ENCODE assay signal across 8 cellular contexts in genomic region chr17:68035523-68036303, GRCh38. TPM values are rescaled to one million over a fixed set of nuclear protein-coding genes. Genes with fewer than 3 reads are reported as not detected.
DNase-seq lines count a peak whose midpoint lies in the region; ATAC-seq and TF ChIP-seq lines count a peak whose summit lies in the region.

TSS of gene KPNA2 (plus strand) at chr17:68035735. CDS start at chr17:68037133, 1,398 bp downstream.

- no peaks in the 10 kb centered on the region for H3F3A ChIP-seq in smooth muscle cell (ENCODE audit: low read depth)

- peaks cover 7% of the 10 kb centered on the region for H4K20me1 ChIP-seq in smooth muscle cell (ENCODE audit: low read depth)

- peak within 1 kb of the TSS; percentile 79 for H2AFZ ChIP-seq in smooth muscle cell (ENCODE audit: low read depth)

- H3K4me3 Mint-ChIP-seq in activated B cell treated with CpG ODN at 0.5 μM for 24 hours (peak within 1 kb of the TSS; percentile 93), immature natural killer cell (peak within 1 kb of the TSS; percentile 86 to 95 (median 92))

- DNase-seq in AG09309 (ENCODE audit: low read depth), result peak; percentile 92
- DNase-seq in NCI-H345 (lab: John Stamatoyannopoulos, UW), result peak; percentile 98
- DNase-seq in activated B cell treated with CpG ODN at 0.5 μM for 24 hours, result peak; percentile 80
- DNase-seq in cardiac fibroblast (ENCODE audit: low read depth in 2 of 2), result peak; percentile 99
- DNase-seq in immature natural killer cell, result peak; percentile 94 to 96 (median 95)
- DNase-seq in smooth muscle cell (lab: John Stamatoyannopoulos, UW; ENCODE audit: unreplicated experiment), result peak; percentile 83

- no peak for TF ChIP-seq CTCF in AG09309 (IDR thresholded peaks at IDR 0.05; ENCODE audit: control insufficient read depth, insufficient read depth, low read depth, low read length, missing control alignments)
- TF ChIP-seq CTCF in activated B cell treated with CpG ODN at 0.5 μM for 24 hours (IDR thresholded peaks at IDR 0.05), result no peak
- TF ChIP-seq CTCF in cardiac fibroblast (IDR thresholded peaks at IDR 0.05; ENCODE audit: low read depth, low read length), result no peak
- no peak for TF ChIP-seq CTCF in smooth muscle cell (IDR thresholded peaks at IDR 0.05; ENCODE audit: borderline replicate concordance, insufficient read depth, poor library complexity, severe bottlenecking)

- H3K27ac Mint-ChIP-seq in activated B cell treated with CpG ODN at 0.5 μM for 24 hours, result peak within 1 kb of the TSS; percentile 92
- peak within 1 kb of the TSS; percentile 85 to 94 (median 90) for H3K27ac Mint-ChIP-seq in immature natural killer cell

- no peaks in the 10 kb centered on the region for H3K27me3 ChIP-seq in smooth muscle cell (ENCODE audit: low read depth)

- H3K27me3 Mint-ChIP-seq in activated B cell treated with CpG ODN at 0.5 μM for 24 hours (no peaks in the 10 kb centered on the region), immature natural killer cell (ENCODE audit: low read depth in 3 of 3) (peaks cover 7 to 12% (median 11%) of the 10 kb centered on the region in 3 donors)

- H3K4me3 ChIP-seq in AG09309 (ENCODE audit: control insufficient read depth, low read depth, low read length) (peak within 1 kb of the TSS; percentile 87), cardiac fibroblast (replicated peaks in 1 of 2; ENCODE audit: low read depth in 2 of 2, low read length in 2 of 2) (peak within 1 kb of the TSS; percentile 92 to 99), smooth muscle cell (peak within 1 kb of the TSS; percentile 88)

- ATAC-seq in GM19025 (IDR thresholded peaks at IDR 0.05; ENCODE audit: low read depth, unreplicated experiment), result peak; percentile 88
- peak; percentile 89 for ATAC-seq in HG03280 (IDR thresholded peaks at IDR 0.05; ENCODE audit: unreplicated experiment)
- ATAC-seq in activated B cell treated with CpG ODN at 0.5 μM for 24 hours (ENCODE audit: low read depth), result peak; percentile 89

- H3K36me3 Mint-ChIP-seq in activated B cell treated with CpG ODN at 0.5 μM for 24 hours (ENCODE audit: low read depth) (peaks cover 37% of the 10 kb centered on the region), immature natural killer cell (peaks cover 0 to 9% (median 0%) of the 10 kb centered on the region in 3 donors)

- H3K36me3 ChIP-seq in smooth muscle cell (ENCODE audit: low read depth), result peaks cover 2% of the 10 kb centered on the region

- no peaks in the 10 kb centered on the region for H3K9me3 ChIP-seq in smooth muscle cell (replicated peaks; ENCODE audit: low read depth)

- H3K4me1 Mint-ChIP-seq in activated B cell treated with CpG ODN at 0.5 μM for 24 hours, result peaks cover 11% of the 10 kb centered on the region
- H3K4me1 Mint-ChIP-seq in immature natural killer cell, result peaks cover 16 to 26% of the 10 kb centered on the region in 2 donors

- POLR2A ChIA-PET in activated B cell treated with CpG ODN at 0.5 μM for 24 hours (lab: Charles Lee), result interaction anchor here (0.5 to 2.1 kb wide), 16 partner anchors 15 to 1076 kb away, joined by 3 to 19 read pairs (median 4); partner anchors contain the start of genes NOL11 and WIPI1

- peaks cover 36% of the 10 kb centered on the region for H3K79me2 ChIP-seq in smooth muscle cell (ENCODE audit: low read depth)

- no peaks in the 10 kb centered on the region for H3K9me3 Mint-ChIP-seq in activated B cell treated with CpG ODN at 0.5 μM for 24 hours
- no peaks in the 10 kb centered on the region for H3K9me3 Mint-ChIP-seq in immature natural killer cell

- peak within 1 kb of the TSS; percentile 96 for H3K27ac ChIP-seq in smooth muscle cell (ENCODE audit: low read depth)

- CTCF ChIA-PET in activated B cell treated with CpG ODN at 0.5 μM for 24 hours (lab: Charles Lee), result interaction anchor here (1.0 to 1.6 kb wide), 2 partner anchors 16 to 137 kb away, joined by 3 to 5 read pairs; no protein-coding TSS in a partner anchor

- WGBS in smooth muscle cell (ENCODE audit: low lambda C conversion rate), result under 1% methylated on average over 64 of the region's 72 CpGs

- H3K4me2 ChIP-seq in smooth muscle cell, result peak within 1 kb of the TSS; percentile 95

- intact Hi-C loops in activated B cell treated with CpG ODN at 0.5 μM for 24 hours (cut with micrococcal nuclease), result loop anchor here (1.0 to 5.0 kb wide), 13 partner anchors 15 to 1292 kb away; partner anchors contain the start of genes ABCA5, ARSG, NOL11 and PRKAR1A

- H3K4me1 ChIP-seq in smooth muscle cell (ENCODE audit: low read depth), result peaks cover 24% of the 10 kb centered on the region

- H3K9ac ChIP-seq in smooth muscle cell (ENCODE audit: low read depth), result peak within 1 kb of the TSS; percentile 95

RNA-seq across cellular contexts. Expression of gene KPNA2, which starts in this region (rescaled TPM):
- total RNA-seq in activated B cell treated with CpG ODN at 0.5 μM for 24 hours (49.5 and 49.9 TPM in 2 replicates), smooth muscle cell (84.6 and 88.3 TPM in 2 replicates)
- polyA plus RNA-seq in immature natural killer cell (10 to 100 TPM; 26.3 to 42.4 (median 39.4) TPM), smooth muscle cell (108 and 135 TPM in 2 replicates)

Comparison
In these comparisons a context has a peak if more than half of its experiments do, and no peak if none do; other contexts are left out.
1. Peak in every context shown above with its lines: DNase-seq, ATAC-seq, H3K4me3 ChIP-seq and H3K27ac ChIP-seq.